In the genomic region with DNA sequence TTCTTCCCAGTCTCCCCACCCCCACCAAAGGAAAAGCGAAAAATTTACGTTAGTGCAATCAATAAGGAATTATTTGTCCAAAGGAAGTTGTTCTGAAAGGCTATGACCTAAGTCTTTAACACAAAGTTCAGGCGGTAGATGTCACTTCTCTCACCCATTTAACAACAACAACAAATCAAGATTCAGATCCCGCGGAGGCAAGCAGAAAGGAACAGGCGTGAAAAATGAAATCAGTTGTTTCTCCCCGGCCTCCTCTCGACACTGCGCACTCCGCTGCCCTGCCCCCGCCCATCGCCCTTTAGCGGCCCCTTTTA, we compare ENCODE assay signal across 8 cellular contexts. TPM values are rescaled to one million over a fixed set of nuclear protein-coding genes. Genes with fewer than 3 reads are reported as not detected.
DNase-seq lines count a peak whose midpoint lies in the region; ATAC-seq and TF ChIP-seq lines count a peak whose summit lies in the region.

No MANE protein-coding gene starts in this region.

- H3K36me3 Mint-ChIP-seq in IgD-negative memory B cell: peaks cover 10% of the 10 kb centered on the region

- no peaks in the 10 kb centered on the region for H3K27me3 ChIP-seq in aorta (ENCODE audit: control insufficient read depth in 1 of 2, insufficient read depth in 2 of 2, low read length in 1 of 2)

- no peaks in the 10 kb centered on the region for H3K9me3 ChIP-seq in mucosa of descending colon
- H3K9me3 ChIP-seq in aorta (ENCODE audit: control insufficient read depth, low read length): no peaks in the 10 kb centered on the region

- H3K27ac ChIP-seq in aorta (ENCODE audit: low read depth in 1 of 2, low read length in 2 of 2): peak overlapping the region; percentile 49 to 52

- no peaks in the 10 kb centered on the region for H3K27me3 Mint-ChIP-seq in IgD-negative memory B cell

- ATAC-seq in mucosa of descending colon (no peak), aorta (ENCODE audit: low FRiP score) (no peak)

- H3K36me3 ChIP-seq in mucosa of descending colon (ENCODE audit: low read depth) (no peaks in the 10 kb centered on the region), aorta (ENCODE audit: control insufficient read depth in 1 of 2, insufficient read depth in 2 of 2, low read length in 1 of 2) (no peaks in the 10 kb centered on the region)

- no peak for TF ChIP-seq CTCF in mucosa of descending colon (IDR thresholded peaks at IDR 0.05)

- H3K4me3 Mint-ChIP-seq in IgD-negative memory B cell: peak overlapping the region; percentile 97 to 100 (median 98)

- intact Hi-C loops in mucosa of descending colon (cut with DNase I, micrococcal nuclease) (no loop called here), aorta (cut with DNase I) (loop anchor here in 1 of 2 donors (10.0 kb wide), 1 partner anchor 85 kb away; no protein-coding TSS in a partner anchor)

- H3K27ac Mint-ChIP-seq in IgD-negative memory B cell: peak overlapping the region; percentile 96 to 97 (median 97)

- H3K4me3 ChIP-seq in mucosa of descending colon (peak overlapping the region; percentile 67), aorta (ENCODE audit: low read length in 2 of 2) (peak overlapping the region; percentile 98 to 99)

- 1% methylated on average over 13 of the region's 13 CpGs for WGBS in aorta, 2 donors

- peaks cover 0 to 8% (median 0%) of the 10 kb centered on the region in 3 donors for H3K9me3 Mint-ChIP-seq in IgD-negative memory B cell

- DNase-seq in NCI-H345 treated with DMSO at 0.1 percent for 48 hours (lab: John Stamatoyannopoulos, UW; ENCODE audit: unreplicated experiment): peak; percentile 16
- DNase-seq in NCI-H345 (lab: John Stamatoyannopoulos, UW): no peak
- peak; percentile 58 for DNase-seq in cerebellum (ENCODE audit: low spot score)
- DNase-seq in mucosa of descending colon: no peak
- DNase-seq in aorta: peak in 1 of 2 donors; percentile 82
- DNase-seq in kidney glomerular epithelial cell (lab: John Stamatoyannopoulos, UW): no peak
- no peak for DNase-seq in effector CD4-positive, alpha-beta T cell

- no peaks in the 10 kb centered on the region for H3K4me1 ChIP-seq in mucosa of descending colon (ENCODE audit: low read depth)
- H3K4me1 ChIP-seq in aorta (ENCODE audit: control insufficient read depth in 1 of 2, insufficient read depth in 2 of 2, low read length in 2 of 2): no peaks in the 10 kb centered on the region

- peaks cover 47 to 55% (median 52%) of the 10 kb centered on the region in 3 donors for H3K4me1 Mint-ChIP-seq in IgD-negative memory B cell

RNA-seq across cellular contexts. Expression of a gene that starts 1.4 kb away (rescaled TPM):
- polyA plus RNA-seq in IgD-negative memory B cell: 30.7 TPM
- 65.3 TPM for total RNA-seq in cerebellum
- total RNA-seq in mucosa of descending colon: 10 to 100 TPM; 10.4 to 20.3 (median 12.8) TPM
- total RNA-seq in aorta: 10 to 100 TPM; 19.7 to 22.5 TPM
- polyA plus RNA-seq in aorta: 1 to 10 TPM; 3.1 to 5.6 TPM

Comparison
In these comparisons a context has a peak if more than half of its experiments do, and no peak if none do; other contexts are left out.
1. DNase-seq: peak in NCI-H345 treated with DMSO at 0.1 percent for 48 hours (single experiment) and cerebellum (single experiment); none in NCI-H345 (single experiment), mucosa of descending colon (0 of 3), kidney glomerular epithelial cell (single experiment) and effector CD4-positive, alpha-beta T cell (single experiment).